ENCODE assay signal across 8 cellular contexts in genomic region chrX:49100704-49101628, GRCh38. TPM values are rescaled to one million over a fixed set of nuclear protein-coding genes. Genes with fewer than 3 reads are reported as not detected.
DNase-seq lines count a peak whose midpoint lies in the region; ATAC-seq and TF ChIP-seq lines count a peak whose summit lies in the region.

No MANE protein-coding gene starts in this region.

- TF ChIP-seq POLR2A in testis (IDR thresholded peaks at IDR 0.05) = no peak

- no peaks in the 10 kb centered on the region for H3K36me3 Mint-ChIP-seq in activated naive CD4-positive, alpha-beta T cell treated with anti-CD3 and anti-CD28 coated beads, Interleukin-2, amount 50 U/mL, for 24 hours
- H3K36me3 Mint-ChIP-seq in glutamatergic neuron (ENCODE audit: unreplicated experiment) = no peaks in the 10 kb centered on the region

- 0 to 1% methylated on average over 19 to 21 of the region's 74 CpGs for WGBS in testis, 2 donors

- H3K27me3 Mint-ChIP-seq in activated naive CD4-positive, alpha-beta T cell treated with anti-CD3 and anti-CD28 coated beads, Interleukin-2, amount 50 U/mL, for 24 hours = no peaks in the 10 kb centered on the region
- no peaks in the 10 kb centered on the region for H3K27me3 Mint-ChIP-seq in glutamatergic neuron (ENCODE audit: unreplicated experiment)

- peak overlapping the region; percentile 87 for H3K27ac Mint-ChIP-seq in activated naive CD4-positive, alpha-beta T cell treated with anti-CD3 and anti-CD28 coated beads, Interleukin-2, amount 50 U/mL, for 24 hours
- H3K27ac Mint-ChIP-seq in glutamatergic neuron (ENCODE audit: unreplicated experiment) = no peak overlapping the region

- H3K27me3 ChIP-seq in testis = no peaks in the 10 kb centered on the region

- DNase-seq in NCI-H1048 (lab: John Stamatoyannopoulos, UW) = peak; percentile 66
- DNase-seq in SK-N-MC (ENCODE audit: low read depth, low spot score) = peak; percentile 20
- DNase-seq in glutamatergic neuron = peak; percentile 86
- DNase-seq in omental fat pad (ENCODE audit: low spot score) = peak; percentile 61
- peak; percentile 92 for DNase-seq in testis

- H3K4me3 Mint-ChIP-seq in activated naive CD4-positive, alpha-beta T cell treated with anti-CD3 and anti-CD28 coated beads, Interleukin-2, amount 50 U/mL, for 24 hours = peak overlapping the region; percentile 91
- peak overlapping the region; percentile 90 for H3K4me3 Mint-ChIP-seq in glutamatergic neuron (ENCODE audit: unreplicated experiment)

- no peaks in the 10 kb centered on the region for H3K4me1 ChIP-seq in testis

- intact Hi-C loops in testis (cut with DNase I; ENCODE audit: low total_unique reads) = no loop called here

- H3K9me3 Mint-ChIP-seq in activated naive CD4-positive, alpha-beta T cell treated with anti-CD3 and anti-CD28 coated beads, Interleukin-2, amount 50 U/mL, for 24 hours = no peaks in the 10 kb centered on the region
- no peaks in the 10 kb centered on the region for H3K9me3 Mint-ChIP-seq in glutamatergic neuron (ENCODE audit: unreplicated experiment)

- H3K9ac ChIP-seq in SK-N-MC (ENCODE audit: insufficient read length) = peak overlapping the region; percentile 76

- H3K4me3 ChIP-seq in GM08714 (ENCODE audit: low read length) = peak overlapping the region; percentile 74
- H3K4me3 ChIP-seq in SK-N-MC = peak overlapping the region; percentile 85
- peak overlapping the region; percentile 40 to 68 for H3K4me3 ChIP-seq in testis

- no peaks in the 10 kb centered on the region for H3K4me1 Mint-ChIP-seq in activated naive CD4-positive, alpha-beta T cell treated with anti-CD3 and anti-CD28 coated beads, Interleukin-2, amount 50 U/mL, for 24 hours
- no peaks in the 10 kb centered on the region for H3K4me1 Mint-ChIP-seq in glutamatergic neuron (ENCODE audit: low read depth, unreplicated experiment)

- H3K9me3 ChIP-seq in SK-N-MC (ENCODE audit: low read depth, low read length) = no peaks in the 10 kb centered on the region
- H3K9me3 ChIP-seq in testis = no peaks in the 10 kb centered on the region

- ATAC-seq in HG02588 (IDR thresholded peaks at IDR 0.05; ENCODE audit: unreplicated experiment) (peak; percentile 94), omental fat pad (ENCODE audit: low FRiP score) (peak; percentile 97)

- TF ChIP-seq CTCF in glutamatergic neuron (IDR thresholded peaks at IDR 0.05; ENCODE audit: partially characterized antibody, unreplicated experiment) = no peak
- TF ChIP-seq CTCF in omental fat pad (IDR thresholded peaks at IDR 0.05) = no peak
- TF ChIP-seq CTCF in testis (IDR thresholded peaks at IDR 0.05) = no peak

- H3K27ac ChIP-seq in SK-N-MC (no peak overlapping the region), testis (peak overlapping the region in 1 of 2 donors; percentile 53)

- H3K36me3 ChIP-seq in SK-N-MC (ENCODE audit: insufficient read depth, low read length) (no peaks in the 10 kb centered on the region), testis (ENCODE audit: low read depth, missing control alignments) (no peaks in the 10 kb centered on the region)

RNA-seq across cellular contexts. Expression of gene WDR45, which starts 21.3 kb away (rescaled TPM):
- total RNA-seq in glutamatergic neuron (ENCODE audit: unreplicated experiment) = 66.4 TPM
- 100 to 1,000 TPM in 3 of 4 donors, 10 to 100 TPM in 1; 90.8 to 131 (median 116) TPM for total RNA-seq in omental fat pad
- 10 to 100 TPM; 43.2 to 52.0 TPM for total RNA-seq in testis
- polyA plus RNA-seq in testis (ENCODE audit: insufficient read depth, low read depth, low replicate concordance) = 27.1 TPM

RNA-seq across cellular contexts. Expression of gene GPKOW, which starts 22.6 kb away (rescaled TPM):
- total RNA-seq in glutamatergic neuron (ENCODE audit: unreplicated experiment) = 20.6 TPM
- 10 to 100 TPM; 16.0 to 30.9 (median 19.6) TPM for total RNA-seq in omental fat pad
- 10 to 100 TPM; 19.6 to 24.8 TPM for total RNA-seq in testis
- 17.9 TPM for polyA plus RNA-seq in testis (ENCODE audit: insufficient read depth, low read depth, low replicate concordance)

RNA-seq across cellular contexts. Expression of gene PRAF2, which starts 27.2 kb away (rescaled TPM):
- total RNA-seq in glutamatergic neuron (ENCODE audit: unreplicated experiment) = 41.5 TPM
- total RNA-seq in omental fat pad = 10 to 100 TPM in 3 of 4 donors, 1 to 10 TPM in 1; 7.8 to 17.3 (median 12.3) TPM
- 10 to 100 TPM; 43.7 to 58.7 TPM for total RNA-seq in testis
- polyA plus RNA-seq in testis (ENCODE audit: insufficient read depth, low read depth, low replicate concordance) = 60.9 TPM

RNA-seq across cellular contexts. Expression of gene CCDC120, which starts 42.2 kb away (rescaled TPM):
- total RNA-seq in glutamatergic neuron (ENCODE audit: unreplicated experiment) = 17.6 TPM
- total RNA-seq in omental fat pad = 1 to 10 TPM; 1.1 to 3.2 (median 2.5) TPM
- total RNA-seq in testis = 10 to 100 TPM; 11.0 to 11.2 TPM
- 7.5 TPM for polyA plus RNA-seq in testis (ENCODE audit: insufficient read depth, low read depth, low replicate concordance)

RNA-seq across cellular contexts. Expression of gene TFE3, which starts 57.8 kb away (rescaled TPM):
- total RNA-seq in glutamatergic neuron (ENCODE audit: unreplicated experiment) (39.8 TPM), omental fat pad (100 to 1,000 TPM in 3 of 4 donors, 10 to 100 TPM in 1; 89.8 to 124 (median 116) TPM), testis (10 to 100 TPM; 53.9 to 66.0 TPM)
- polyA plus RNA-seq in testis (ENCODE audit: insufficient read depth, low read depth, low replicate concordance) = 29.3 TPM

Comparison
In these comparisons a context has a peak if more than half of its experiments do, and no peak if none do; other contexts are left out.
1. DNase-seq: peak in every context shown above with its lines; median percentile 92 in testis; 86 in glutamatergic neuron; 66 in NCI-H1048; 61 in omental fat pad; 20 in SK-N-MC.